17 cellular contexts compared by ENCODE assay signal in genomic region chr15:49313650-49314049, GRCh38.
DNase-seq lines count a peak whose midpoint lies in the region; ATAC-seq and TF ChIP-seq lines count a peak whose summit lies in the region.
"Had no signal": no experiment of that assay in that cellular context is flagged by ENCODE, and none has a peak within 500 bp of the region (broad histone marks: within the 10 kb centered on the region; RNA-seq: fewer than 3 reads in every experiment).

No MANE protein-coding gene starts in this region.

- H3K27ac ChIP-seq in foreskin keratinocyte: no peak overlapping the region
- H3K27ac ChIP-seq: neutrophil, vagina had no signal

- H3K4me1 Mint-ChIP-seq in activated naive CD4-positive, alpha-beta T cell treated with anti-CD3 and anti-CD28 coated beads, Interleukin-2, amount 10 ng/mL, durations not matched to agents 7 days and 5 days: no peaks in the 10 kb centered on the region

- CTCF ChIA-PET in AG04449 (lab: Yijun Ruan, JAX): no interaction called here
- CTCF ChIA-PET in activated naive CD4-positive, alpha-beta T cell treated with anti-CD3 and anti-CD28 coated beads, Interleukin-2, amount 10 ng/mL, durations not matched to agents 7 days and 5 days (lab: Charles Lee): interaction anchor here (0.9 kb wide), 1 partner anchor 14 kb away, joined by 3 read pairs; no protein-coding TSS in a partner anchor

- ATAC-seq in foreskin keratinocyte: peak; percentile 84
- ATAC-seq in HG03175 (IDR thresholded peaks at IDR 0.05; ENCODE audit: unreplicated experiment): no peak
- ATAC-seq: activated T-cell treated with anti-CD3 and anti-CD28 coated beads, Interleukin-2, amount 50 U/mL, for 4 hours; WTC11 had no signal

- H3K27ac Mint-ChIP-seq in activated naive CD4-positive, alpha-beta T cell treated with anti-CD3 and anti-CD28 coated beads, Interleukin-2, amount 10 ng/mL, durations not matched to agents 7 days and 5 days: no peak overlapping the region

- intact Hi-C loops in posterior vena cava (cut with DNase I): no loop called here

- no peaks in the 10 kb centered on the region for H3K9me3 ChIP-seq in adipocyte (ENCODE audit: control insufficient read depth, low read length)
- H3K9me3 ChIP-seq: BE2C, neutrophil, vagina had no signal

- peaks cover 21% of the 10 kb centered on the region for H3K36me3 Mint-ChIP-seq in activated naive CD4-positive, alpha-beta T cell treated with anti-CD3 and anti-CD28 coated beads, Interleukin-2, amount 10 ng/mL, durations not matched to agents 7 days and 5 days

- POLR2A ChIA-PET in AG04449 (lab: Yijun Ruan, JAX): no interaction called here

- H3K4me3 Mint-ChIP-seq in activated naive CD4-positive, alpha-beta T cell treated with anti-CD3 and anti-CD28 coated beads, Interleukin-2, amount 10 ng/mL, durations not matched to agents 7 days and 5 days: no peak overlapping the region
- H3K4me3 Mint-ChIP-seq: activated T-cell treated with anti-CD3 and anti-CD28 coated beads, Interleukin-2, amount 50 U/mL, for 4 hours; central memory CD8-positive, alpha-beta T cell; WTC11 had no signal

- H3K27me3 ChIP-seq in adipocyte (replicated peaks; ENCODE audit: control insufficient read depth, insufficient read depth, low read length): no peaks in the 10 kb centered on the region
- H3K27me3 ChIP-seq in foreskin keratinocyte: no peaks in the 10 kb centered on the region
- H3K27me3 ChIP-seq: BE2C, neutrophil, vagina had no signal

- peaks cover 3% of the 10 kb centered on the region for H3K36me3 ChIP-seq in adipocyte (ENCODE audit: control insufficient read depth, insufficient read depth, low read length, severe bottlenecking)
- H3K36me3 ChIP-seq: BE2C, neutrophil, vagina had no signal

- TF ChIP-seq CTCF in AG04449 (IDR thresholded peaks at IDR 0.05; ENCODE audit: insufficient read depth, low read length, missing control alignments) (no peak), foreskin keratinocyte (conservative IDR thresholded peaks at IDR 0.05) (no peak)

- H3K9ac ChIP-seq in adipocyte (ENCODE audit: low read length): no peak overlapping the region

- H3K9me3 Mint-ChIP-seq in activated naive CD4-positive, alpha-beta T cell treated with anti-CD3 and anti-CD28 coated beads, Interleukin-2, amount 10 ng/mL, durations not matched to agents 7 days and 5 days: no peaks in the 10 kb centered on the region
- H3K9me3 Mint-ChIP-seq: activated T-cell treated with anti-CD3 and anti-CD28 coated beads, Interleukin-2, amount 50 U/mL, for 4 hours; central memory CD8-positive, alpha-beta T cell had no signal

- H3K4me3 ChIP-seq in AG04449 (ENCODE audit: low read depth, low read length): no peak overlapping the region
- H3K4me3 ChIP-seq in adipocyte (ENCODE audit: low read length): no peak overlapping the region
- H3K4me3 ChIP-seq: vagina had no signal

- DNase-seq in AG04449 (ENCODE audit: low read depth, low spot score): peak; percentile 78
- peak; percentile 23 for DNase-seq in HS-27A (ENCODE audit: low read depth)
- DNase-seq in adipocyte (ENCODE audit: low read depth): peak; percentile 80
- peak; percentile 44 to 73 for DNase-seq in foreskin keratinocyte
- no peak for DNase-seq in activated naive CD4-positive, alpha-beta T cell treated with anti-CD3 and anti-CD28 coated beads, Interleukin-2, amount 10 ng/mL, durations not matched to agents 7 days and 5 days
- no peak for DNase-seq in NCI-H1694 treated with DMSO at 0.1 percent for 48 hours (lab: John Stamatoyannopoulos, UW)
- DNase-seq in posterior vena cava (ENCODE audit: low spot score): no peak
- DNase-seq: activated T-cell treated with anti-CD3 and anti-CD28 coated beads, Interleukin-2, amount 50 U/mL, for 4 hours; BE2C; left cardiac atrium; NCI-H510A treated with DMSO at 0.1 percent for 48 hours; stimulated activated CD8-positive, alpha-beta memory T cell treated with anti-CD3 and anti-CD28 coated beads, Interleukin-4, amount 100 ng/mL, for 48 hours had no signal

- H3K4me1 ChIP-seq in adipocyte (ENCODE audit: control insufficient read depth, insufficient read depth, low read length) (peaks cover 21% of the 10 kb centered on the region), foreskin keratinocyte (no peaks in the 10 kb centered on the region)

- H3K27me3 Mint-ChIP-seq in activated naive CD4-positive, alpha-beta T cell treated with anti-CD3 and anti-CD28 coated beads, Interleukin-2, amount 10 ng/mL, durations not matched to agents 7 days and 5 days: no peaks in the 10 kb centered on the region
- H3K27me3 Mint-ChIP-seq: central memory CD8-positive, alpha-beta T cell had no signal

Comparison
In these comparisons a context has a peak if more than half of its experiments do, and no peak if none do; other contexts are left out.
1. DNase-seq: peak in AG04449 (single experiment), HS-27A (single experiment), adipocyte (single experiment) and foreskin keratinocyte (2 of 2); none in activated naive CD4-positive, alpha-beta T cell treated with anti-CD3 and anti-CD28 coated beads, Interleukin-2, amount 10 ng/mL, durations not matched to agents 7 days and 5 days (single experiment), NCI-H1694 treated with DMSO at 0.1 percent for 48 hours (single experiment) and posterior vena cava (single experiment).